ENCODE assay signal across 1 cellular context in genomic region chr10:102714621-102715455, GRCh38.
TF ChIP-seq lines count a peak whose summit lies in the region.

A gene with protein sequence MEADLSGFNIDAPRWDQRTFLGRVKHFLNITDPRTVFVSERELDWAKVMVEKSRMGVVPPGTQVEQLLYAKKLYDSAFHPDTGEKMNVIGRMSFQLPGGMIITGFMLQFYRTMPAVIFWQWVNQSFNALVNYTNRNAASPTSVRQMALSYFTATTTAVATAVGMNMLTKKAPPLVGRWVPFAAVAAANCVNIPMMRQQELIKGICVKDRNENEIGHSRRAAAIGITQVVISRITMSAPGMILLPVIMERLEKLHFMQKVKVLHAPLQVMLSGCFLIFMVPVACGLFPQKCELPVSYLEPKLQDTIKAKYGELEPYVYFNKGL (plus strand): TSS chr10:102714636. CDS start chr10:102726637, 12,001 bp downstream.

TF ChIP-seq in HepG2, 621 proteins besides CTCF, POLR2A, EP300 and RAD21 (continued from another document and continues in another):
- TF ChIP-seq ZNF407 (CRISPR knock-in tag; IDR thresholded peaks at IDR 0.05; ENCODE audit: not compliant biosample characterization) (peak; percentile 76), ZBTB44 (CRISPR knock-in tag; IDR thresholded peaks at IDR 0.05) (no peak), HIVEP1 (CRISPR knock-in tag; IDR thresholded peaks at IDR 0.05) (peak; percentile 27; the same call in 1 of the 2 replicates), MAX (IDR thresholded peaks at IDR 0.05) (peak; percentile 94), KMT2B (CRISPR knock-in tag; IDR thresholded peaks at IDR 0.05) (no peak), PBX2 (CRISPR knock-in tag; IDR thresholded peaks at IDR 0.05) (no peak), KLF15 (CRISPR knock-in tag; IDR thresholded peaks at IDR 0.05; ENCODE audit: borderline replicate concordance) (peak; percentile 65; the same call in 1 of the 2 replicates), ZNF274 (CRISPR knock-in tag; IDR thresholded peaks at IDR 0.05) (peak; percentile 72), HNF1A (IDR thresholded peaks at IDR 0.05; ENCODE audit: low read depth) (no peak), HNF1A (CRISPR knock-in tag; IDR thresholded peaks at IDR 0.05; ENCODE audit: borderline replicate concordance) (peak; percentile 57; the same call in 1 of the 2 replicates), BRD4 (CRISPR knock-in tag; IDR thresholded peaks at IDR 0.05) (peak; percentile 68; the same call in 1 of the 2 replicates), NKX3-1 (CRISPR knock-in tag; IDR thresholded peaks at IDR 0.05) (0 out of 2 replicates have a peak, but pooled peaks have one; percentile 61), RNF2 (conservative IDR thresholded peaks at IDR 0.05; ENCODE audit: low read depth) (peak; percentile 66; the same call in 1 of the 2 replicates), ZNF572 (CRISPR knock-in tag; IDR thresholded peaks at IDR 0.05) (peak; percentile 68; the same call in 1 of the 2 replicates), ZSCAN29 (CRISPR knock-in tag; conservative IDR thresholded peaks at IDR 0.05) (no peak), ZNF644 (CRISPR knock-in tag; IDR thresholded peaks at IDR 0.05; ENCODE audit: low read depth) (no peak), TGIF2 (CRISPR knock-in tag; IDR thresholded peaks at IDR 0.05) (no peak), ZNF253 (CRISPR knock-in tag; IDR thresholded peaks at IDR 0.05; ENCODE audit: borderline replicate concordance) (0 out of 2 replicates have a peak, but pooled peaks have one; percentile 28), PAX8 (CRISPR knock-in tag; IDR thresholded peaks at IDR 0.05; ENCODE audit: borderline replicate concordance) (no peak), SRSF4 (IDR thresholded peaks at IDR 0.05; ENCODE audit: low read depth, low read length, poor library complexity, severe bottlenecking) (no peak), TRIM24 (CRISPR knock-in tag; IDR thresholded peaks at IDR 0.05) (no peak), ZNF333 (CRISPR knock-in tag; IDR thresholded peaks at IDR 0.05; ENCODE audit: borderline replicate concordance) (no peak), KDM1A (CRISPR knock-in tag; IDR thresholded peaks at IDR 0.05) (no peak), ZSCAN22 (CRISPR knock-in tag; IDR thresholded peaks at IDR 0.05) (no peak), MTF1 (CRISPR knock-in tag; IDR thresholded peaks at IDR 0.05) (no peak), SIN3A (IDR thresholded peaks at IDR 0.05; ENCODE audit: borderline replicate concordance, low read depth, low read length) (peak; percentile 1), SP4 (CRISPR knock-in tag; IDR thresholded peaks at IDR 0.05) (no peak), KDM5B (CRISPR knock-in tag; IDR thresholded peaks at IDR 0.05; ENCODE audit: borderline replicate concordance) (0 out of 2 replicates have a peak, but pooled peaks have one; percentile 17), ZBTB7B (CRISPR knock-in tag; IDR thresholded peaks at IDR 0.05) (no peak), HOXA9 (CRISPR knock-in tag; IDR thresholded peaks at IDR 0.05; ENCODE audit: borderline replicate concordance) (no peak), ZNF543 (CRISPR knock-in tag; IDR thresholded peaks at IDR 0.05) (peak; percentile 72), NFATC3 (CRISPR knock-in tag; IDR thresholded peaks at IDR 0.05) (no peak), GATAD2A (CRISPR knock-in tag; IDR thresholded peaks at IDR 0.05) (peak; percentile 22; the same call in 1 of the 2 replicates), HHEX (CRISPR knock-in tag; IDR thresholded peaks at IDR 0.05) (no peak), ZNF24 (IDR thresholded peaks at IDR 0.05) (no peak), ZNF234 (CRISPR knock-in tag; conservative IDR thresholded peaks at IDR 0.05) (peak; percentile 82; the same call in 1 of the 2 replicates)
- TF ChIP-seq, protein P1, sequence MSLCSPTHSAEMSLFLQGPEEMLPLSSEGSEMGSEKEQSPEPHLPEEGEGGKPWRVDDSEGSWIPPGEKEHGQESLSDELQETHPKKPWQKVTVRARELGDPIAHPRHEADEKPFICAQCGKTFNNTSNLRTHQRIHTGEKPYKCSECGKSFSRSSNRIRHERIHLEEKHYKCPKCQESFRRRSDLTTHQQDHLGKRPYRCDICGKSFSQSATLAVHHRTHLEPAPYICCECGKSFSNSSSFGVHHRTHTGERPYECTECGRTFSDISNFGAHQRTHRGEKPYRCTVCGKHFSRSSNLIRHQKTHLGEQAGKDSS (CRISPR knock-in tag; IDR thresholded peaks at IDR 0.05; ENCODE audit: borderline replicate concordance, low read depth): no peak
- TF ChIP-seq, protein P2, sequence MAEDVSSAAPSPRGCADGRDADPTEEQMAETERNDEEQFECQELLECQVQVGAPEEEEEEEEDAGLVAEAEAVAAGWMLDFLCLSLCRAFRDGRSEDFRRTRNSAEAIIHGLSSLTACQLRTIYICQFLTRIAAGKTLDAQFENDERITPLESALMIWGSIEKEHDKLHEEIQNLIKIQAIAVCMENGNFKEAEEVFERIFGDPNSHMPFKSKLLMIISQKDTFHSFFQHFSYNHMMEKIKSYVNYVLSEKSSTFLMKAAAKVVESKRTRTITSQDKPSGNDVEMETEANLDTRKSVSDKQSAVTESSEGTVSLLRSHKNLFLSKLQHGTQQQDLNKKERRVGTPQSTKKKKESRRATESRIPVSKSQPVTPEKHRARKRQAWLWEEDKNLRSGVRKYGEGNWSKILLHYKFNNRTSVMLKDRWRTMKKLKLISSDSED (CRISPR knock-in tag; IDR thresholded peaks at IDR 0.05): no peak; the same call in 1 of the 2 replicates
- TF ChIP-seq, protein P3, sequence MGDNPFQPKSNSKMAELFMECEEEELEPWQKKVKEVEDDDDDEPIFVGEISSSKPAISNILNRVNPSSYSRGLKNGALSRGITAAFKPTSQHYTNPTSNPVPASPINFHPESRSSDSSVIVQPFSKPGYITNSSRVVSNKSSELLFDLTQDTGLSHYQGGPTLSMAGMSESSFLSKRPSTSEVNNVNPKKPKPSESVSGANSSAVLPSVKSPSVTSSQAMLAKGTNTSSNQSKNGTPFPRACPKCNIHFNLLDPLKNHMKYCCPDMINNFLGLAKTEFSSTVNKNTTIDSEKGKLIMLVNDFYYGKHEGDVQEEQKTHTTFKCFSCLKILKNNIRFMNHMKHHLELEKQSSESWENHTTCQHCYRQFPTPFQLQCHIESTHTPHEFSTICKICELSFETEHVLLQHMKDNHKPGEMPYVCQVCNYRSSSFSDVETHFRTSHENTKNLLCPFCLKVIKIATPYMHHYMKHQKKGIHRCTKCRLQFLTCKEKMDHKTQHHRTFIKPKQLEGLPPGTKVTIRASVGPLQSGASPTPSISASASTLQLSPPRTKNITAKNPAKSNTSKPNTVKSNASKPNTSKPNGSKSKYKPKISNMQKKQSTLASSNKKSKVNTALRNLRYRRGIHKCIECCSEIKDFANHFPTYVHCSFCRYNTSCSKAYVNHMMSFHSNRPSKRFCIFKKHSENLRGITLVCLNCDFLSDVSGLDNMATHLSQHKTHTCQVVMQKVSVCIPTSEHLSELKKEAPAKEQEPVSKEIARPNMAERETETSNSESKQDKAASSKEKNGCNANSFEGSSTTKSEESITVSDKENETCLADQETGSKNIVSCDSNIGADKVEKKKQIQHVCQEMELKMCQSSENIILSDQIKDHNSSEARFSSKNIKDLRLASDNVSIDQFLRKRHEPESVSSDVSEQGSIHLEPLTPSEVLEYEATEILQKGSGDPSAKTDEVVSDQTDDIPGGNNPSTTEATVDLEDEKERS (CRISPR knock-in tag; IDR thresholded peaks at IDR 0.05): 0 out of 2 replicates have a peak, but pooled peaks have one; percentile 32
